In the genomic region with DNA sequence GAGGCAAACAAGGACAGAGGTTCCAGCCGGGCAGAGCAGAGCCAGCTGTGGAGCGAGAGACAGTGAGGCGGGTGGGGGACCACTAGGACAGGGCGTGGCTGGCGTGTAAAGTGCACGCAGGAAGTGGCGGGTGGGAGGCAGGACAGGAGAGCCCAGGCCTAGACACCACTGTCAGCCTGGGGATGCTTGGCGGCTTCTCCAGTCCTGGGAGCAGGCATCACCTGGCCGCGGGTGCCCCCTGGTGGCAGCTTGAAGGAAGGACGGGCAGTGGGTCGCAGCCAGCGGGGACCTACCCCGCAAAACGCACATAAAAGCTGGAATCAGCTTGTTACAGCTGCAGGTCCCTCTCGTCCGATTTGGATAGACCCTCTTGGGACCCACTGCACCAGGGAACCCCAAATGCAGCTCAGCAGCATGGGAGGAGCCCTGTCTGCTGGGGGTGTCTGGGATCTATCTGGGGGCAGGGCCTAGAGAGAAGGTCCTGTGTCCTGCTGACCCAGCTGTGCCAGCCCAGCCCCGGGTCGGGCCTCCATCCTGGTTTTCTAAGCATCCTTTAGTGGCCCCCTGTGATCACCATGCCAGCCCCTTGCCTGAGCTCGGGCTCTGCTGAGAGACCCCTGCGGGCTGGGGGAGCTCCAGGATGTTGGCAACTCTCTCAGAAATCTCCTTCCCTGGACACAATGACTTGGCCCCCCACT, we compare ENCODE assay signal across 7 cellular contexts. TPM values are rescaled to one million over a fixed set of nuclear protein-coding genes. Genes with fewer than 3 reads are reported as not detected.
DNase-seq lines count a peak whose midpoint lies in the region; ATAC-seq, FAIRE-seq and TF ChIP-seq lines count a peak whose summit lies in the region.

No MANE protein-coding gene starts in this region.

- no peak overlapping the region for H3K4me3 ChIP-seq in mesenchymal stem cell (ENCODE audit: insufficient read depth in 1 of 2, low read depth in 1 of 2, low read length in 2 of 2)

- H3K14ac ChIP-seq in mesenchymal stem cell (ENCODE audit: low read length in 2 of 2), result no peak overlapping the region

- 14% methylated on average over 21 of the region's 21 CpGs for WGBS in mesenchymal stem cell

- DNase-seq in GM12891 (ENCODE audit: insufficient read length, low spot score) (peak; percentile 87), NCI-H526 treated with DMSO at 0.1 percent for 48 hours (lab: John Stamatoyannopoulos, UW) (peak; percentile 8), mesenchymal stem cell (peak; percentile 61)
- peak; percentile 53 to 77 for DNase-seq in activated CD8-positive, alpha-beta memory T cell treated with anti-CD3 and anti-CD28 coated beads for 1 hour (ENCODE audit: extremely low read depth in 1 of 2, low read depth in 1 of 2)
- DNase-seq in effector CD4-positive, alpha-beta T cell, result peak; percentile 69
- peak; percentile 50 to 64 for DNase-seq in stimulated activated CD8-positive, alpha-beta memory T cell treated with anti-CD3 and anti-CD28 coated beads, Interleukin-2, amount 100 ng/mL, for 1 hour (ENCODE audit: low read depth in 2 of 2)

- no peak overlapping the region for H3K9ac ChIP-seq in mesenchymal stem cell (ENCODE audit: low read length)

- H2BK120ac ChIP-seq in mesenchymal stem cell (ENCODE audit: low read depth, low read length), result no peak overlapping the region

- no peak overlapping the region for H4K91ac ChIP-seq in mesenchymal stem cell (ENCODE audit: low read length)

- no peak overlapping the region for H2BK5ac ChIP-seq in mesenchymal stem cell (ENCODE audit: low read depth, low read length, poor library complexity, severe bottlenecking)

- peak; percentile 49 for ATAC-seq in HG02973 (IDR thresholded peaks at IDR 0.05; ENCODE audit: unreplicated experiment)

- H3K79me1 ChIP-seq in mesenchymal stem cell (replicated peaks; ENCODE audit: low read length, poor library complexity, severe bottlenecking), result no peaks in the 10 kb centered on the region

- H3K18ac ChIP-seq in mesenchymal stem cell (ENCODE audit: low read depth in 1 of 2, low read length in 2 of 2), result no peak overlapping the region

- no peak overlapping the region for H3K4ac ChIP-seq in mesenchymal stem cell (ENCODE audit: low read depth in 1 of 2, low read length in 2 of 2)

- FAIRE-seq in GM12891 (lab: Jason Lieb, UNC), result peak; percentile 92

- H4K8ac ChIP-seq in mesenchymal stem cell (ENCODE audit: low read length), result no peak overlapping the region

- no peaks in the 10 kb centered on the region for H3K9me3 ChIP-seq in mesenchymal stem cell (ENCODE audit: control insufficient read depth, low read length)

- no peak overlapping the region for H2BK15ac ChIP-seq in mesenchymal stem cell (ENCODE audit: low read depth, poor library complexity, severe bottlenecking)

- peaks cover 30 to 75% of the 10 kb centered on the region in 2 experiments for H3K27me3 ChIP-seq in mesenchymal stem cell (ENCODE audit: control insufficient read depth in 1 of 2, insufficient read depth in 1 of 2, low read length in 2 of 2)

- TF ChIP-seq POLR2A in GM12891 (IDR thresholded peaks at IDR 0.05; ENCODE audit: low read depth, low read length), result no peak

- peaks cover 27% of the 10 kb centered on the region for H3K4me1 ChIP-seq in mesenchymal stem cell (ENCODE audit: control insufficient read depth, insufficient read depth, low read depth, low read length)

- no peak overlapping the region for H3K23ac ChIP-seq in mesenchymal stem cell (ENCODE audit: low read length in 2 of 2)

- H2BK12ac ChIP-seq in mesenchymal stem cell (ENCODE audit: low read length in 2 of 2), result no peak overlapping the region

- H3K36me3 ChIP-seq in mesenchymal stem cell (ENCODE audit: control insufficient read depth in 1 of 2, insufficient read depth in 2 of 2, low read depth in 1 of 2, low read length in 2 of 2), result peaks cover 0 to 4% of the 10 kb centered on the region in 2 experiments

- no peak overlapping the region for H2AFZ ChIP-seq in mesenchymal stem cell (ENCODE audit: low read depth, low read length)

- H3K4me2 ChIP-seq in mesenchymal stem cell (ENCODE audit: low read length, poor library complexity, severe bottlenecking), result no peak overlapping the region

- H2AK5ac ChIP-seq in mesenchymal stem cell (ENCODE audit: low read length, severe bottlenecking), result no peak overlapping the region

- H3K27ac ChIP-seq in mesenchymal stem cell (ENCODE audit: low read length, poor library complexity, severe bottlenecking), result no peak overlapping the region

TF ChIP-seq in GM12891, 5 proteins besides CTCF, POLR2A, EP300 and RAD21:
- TF ChIP-seq TAF1 (IDR thresholded peaks at IDR 0.05; ENCODE audit: low read depth, low read length) (no peak), SPI1 (IDR thresholded peaks at IDR 0.05; ENCODE audit: low read depth, low read length) (no peak), PAX5 (IDR thresholded peaks at IDR 0.05; ENCODE audit: insufficient read depth, low read length, severe bottlenecking) (no peak), POLR2AphosphoS5 (IDR thresholded peaks at IDR 0.05; ENCODE audit: low read depth, low read length) (no peak), POU2F2 (IDR thresholded peaks at IDR 0.05; ENCODE audit: low read depth, low read length) (0 out of 2 replicates have a peak, but pooled peaks have one; percentile 12)

RNA-seq across cellular contexts. Expression of a gene that starts 57.7 kb away (rescaled TPM):
- 4.6 TPM for polyA plus RNA-seq in GM12891 (2012; ENCODE audit: low read depth, missing spikeins)
- 34.5 TPM for polyA plus RNA-seq in mesenchymal stem cell (2013, experiment 1 of 2)
- polyA plus RNA-seq in mesenchymal stem cell (2013, experiment 2 of 2), result 32.5 TPM

Comparison
In these comparisons a context has a peak if more than half of its experiments do, and no peak if none do; other contexts are left out.
1. DNase-seq: peak in every context shown above with its lines; median percentile 87 in GM12891; 69 in effector CD4-positive, alpha-beta T cell; 65 in activated CD8-positive, alpha-beta memory T cell treated with anti-CD3 and anti-CD28 coated beads for 1 hour; 61 in mesenchymal stem cell; 57 in stimulated activated CD8-positive, alpha-beta memory T cell treated with anti-CD3 and anti-CD28 coated beads, Interleukin-2, amount 100 ng/mL, for 1 hour; 8 in NCI-H526 treated with DMSO at 0.1 percent for 48 hours.